1 cellular context compared by ENCODE assay signal in the genomic region with DNA sequence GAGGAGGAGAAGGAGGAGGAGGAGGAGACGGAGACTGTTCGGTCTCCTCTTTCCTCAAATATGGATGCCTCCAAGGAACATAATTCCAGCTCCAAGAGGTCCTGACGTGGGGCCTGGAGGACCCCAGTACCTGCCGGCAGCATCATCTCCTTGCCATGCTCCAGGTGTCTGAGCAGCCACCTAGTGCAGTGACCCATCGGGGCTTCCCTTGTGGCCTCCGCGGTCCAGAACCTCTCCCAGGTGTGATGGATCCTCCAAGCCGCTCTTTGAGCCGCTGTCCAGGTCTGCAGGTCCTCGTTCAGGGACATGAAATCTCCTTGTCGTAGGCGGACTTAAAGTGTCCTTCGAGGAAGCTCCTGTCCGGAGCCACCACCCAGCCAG.
TF ChIP-seq lines count a peak whose summit lies in the region.

No MANE protein-coding gene starts in this region.

TF ChIP-seq in K562, 482 proteins besides CTCF, POLR2A, EP300 and RAD21 (continued from another document):
- TF ChIP-seq, protein P1, sequence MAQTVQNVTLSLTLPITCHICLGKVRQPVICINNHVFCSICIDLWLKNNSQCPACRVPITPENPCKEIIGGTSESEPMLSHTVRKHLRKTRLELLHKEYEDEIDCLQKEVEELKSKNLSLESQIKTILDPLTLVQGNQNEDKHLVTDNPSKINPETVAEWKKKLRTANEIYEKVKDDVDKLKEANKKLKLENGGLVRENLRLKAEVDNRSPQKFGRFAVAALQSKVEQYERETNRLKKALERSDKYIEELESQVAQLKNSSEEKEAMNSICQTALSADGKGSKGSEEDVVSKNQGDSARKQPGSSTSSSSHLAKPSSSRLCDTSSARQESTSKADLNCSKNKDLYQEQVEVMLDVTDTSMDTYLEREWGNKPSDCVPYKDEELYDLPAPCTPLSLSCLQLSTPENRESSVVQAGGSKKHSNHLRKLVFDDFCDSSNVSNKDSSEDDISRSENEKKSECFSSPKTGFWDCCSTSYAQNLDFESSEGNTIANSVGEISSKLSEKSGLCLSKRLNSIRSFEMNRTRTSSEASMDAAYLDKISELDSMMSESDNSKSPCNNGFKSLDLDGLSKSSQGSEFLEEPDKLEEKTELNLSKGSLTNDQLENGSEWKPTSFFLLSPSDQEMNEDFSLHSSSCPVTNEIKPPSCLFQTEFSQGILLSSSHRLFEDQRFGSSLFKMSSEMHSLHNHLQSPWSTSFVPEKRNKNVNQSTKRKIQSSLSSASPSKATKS (CRISPR knock-in tag; IDR thresholded peaks at IDR 0.05) = no peak
- TF ChIP-seq MCM5 (IDR thresholded peaks at IDR 0.05; ENCODE audit: low read depth) = no peak
- no peak for TF ChIP-seq ZNF174 (CRISPR knock-in tag; IDR thresholded peaks at IDR 0.05)
- TF ChIP-seq GABPA (tag; conservative IDR thresholded peaks at IDR 0.05; ENCODE audit: low read depth) = no peak
- no peak for TF ChIP-seq ZNF586 (CRISPR knock-in tag; conservative IDR thresholded peaks at IDR 0.05)
- TF ChIP-seq ZNF239 (CRISPR knock-in tag; IDR thresholded peaks at IDR 0.05) = no peak
- no peak for TF ChIP-seq L3MBTL2 (IDR thresholded peaks at IDR 0.05)
- no peak for TF ChIP-seq XRCC3 (IDR thresholded peaks at IDR 0.05)
- TF ChIP-seq, protein P2, sequence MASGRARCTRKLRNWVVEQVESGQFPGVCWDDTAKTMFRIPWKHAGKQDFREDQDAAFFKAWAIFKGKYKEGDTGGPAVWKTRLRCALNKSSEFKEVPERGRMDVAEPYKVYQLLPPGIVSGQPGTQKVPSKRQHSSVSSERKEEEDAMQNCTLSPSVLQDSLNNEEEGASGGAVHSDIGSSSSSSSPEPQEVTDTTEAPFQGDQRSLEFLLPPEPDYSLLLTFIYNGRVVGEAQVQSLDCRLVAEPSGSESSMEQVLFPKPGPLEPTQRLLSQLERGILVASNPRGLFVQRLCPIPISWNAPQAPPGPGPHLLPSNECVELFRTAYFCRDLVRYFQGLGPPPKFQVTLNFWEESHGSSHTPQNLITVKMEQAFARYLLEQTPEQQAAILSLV (tag; IDR thresholded peaks at IDR 0.05) = no peak
- no peak for TF ChIP-seq EHMT2 (IDR thresholded peaks at IDR 0.05)
- TF ChIP-seq MAFK (IDR thresholded peaks at IDR 0.05; ENCODE audit: low read length) = no peak
- no peak for TF ChIP-seq CSDE1 (IDR thresholded peaks at IDR 0.05)
- TF ChIP-seq, protein P3, sequence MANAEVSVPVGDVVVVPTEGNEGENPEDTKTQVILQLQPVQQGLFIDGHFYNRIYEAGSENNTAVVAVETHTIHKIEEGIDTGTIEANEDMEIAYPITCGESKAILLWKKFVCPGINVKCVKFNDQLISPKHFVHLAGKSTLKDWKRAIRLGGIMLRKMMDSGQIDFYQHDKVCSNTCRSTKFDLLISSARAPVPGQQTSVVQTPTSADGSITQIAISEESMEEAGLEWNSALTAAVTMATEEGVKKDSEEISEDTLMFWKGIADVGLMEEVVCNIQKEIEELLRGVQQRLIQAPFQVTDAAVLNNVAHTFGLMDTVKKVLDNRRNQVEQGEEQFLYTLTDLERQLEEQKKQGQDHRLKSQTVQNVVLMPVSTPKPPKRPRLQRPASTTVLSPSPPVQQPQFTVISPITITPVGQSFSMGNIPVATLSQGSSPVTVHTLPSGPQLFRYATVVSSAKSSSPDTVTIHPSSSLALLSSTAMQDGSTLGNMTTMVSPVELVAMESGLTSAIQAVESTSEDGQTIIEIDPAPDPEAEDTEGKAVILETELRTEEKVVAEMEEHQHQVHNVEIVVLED (CRISPR knock-in tag; IDR thresholded peaks at IDR 0.05) = no peak
- no peak for TF ChIP-seq FOS (IDR thresholded peaks at IDR 0.05; ENCODE audit: extremely low read depth, insufficient read length)
- TF ChIP-seq KAT2B (IDR thresholded peaks at IDR 0.05; ENCODE audit: low read depth, low read length) = no peak
